Comparison of ENCODE assay signal across 10 cellular contexts in genomic region chr20:24872291-24873014, GRCh38.
DNase-seq lines count a peak whose midpoint lies in the region; ATAC-seq and TF ChIP-seq lines count a peak whose summit lies in the region.
"Had no signal": no experiment of that assay in that cellular context is flagged by ENCODE, and none has a peak within 500 bp of the region (broad histone marks: within the 10 kb centered on the region; RNA-seq: fewer than 3 reads in every experiment).

No MANE protein-coding gene starts in this region.

- H3K79me2 ChIP-seq in osteoblast (ENCODE audit: insufficient read depth, low read length), result no peaks in the 10 kb centered on the region

- no peaks in the 10 kb centered on the region for H3K36me3 ChIP-seq in osteoblast (ENCODE audit: insufficient read depth, low read length)

- H3K4me3 ChIP-seq in osteoblast (ENCODE audit: insufficient read depth, low read length), result no peak overlapping the region

- H4K20me1 ChIP-seq in osteoblast (ENCODE audit: insufficient read depth, low read length), result no peaks in the 10 kb centered on the region

- no peak overlapping the region for H2AFZ ChIP-seq in osteoblast (ENCODE audit: low read length)

- TF ChIP-seq CTCF in osteoblast (IDR thresholded peaks at IDR 0.05; ENCODE audit: extremely low read depth, low read depth, low read length), result no peak

- no peak overlapping the region for H3K27ac ChIP-seq in osteoblast (ENCODE audit: low read depth, low read length)

- H3K9me3 ChIP-seq in osteoblast (ENCODE audit: low read depth, low read length), result no peaks in the 10 kb centered on the region

- H3K4me2 ChIP-seq in osteoblast (ENCODE audit: insufficient read depth, low read length), result no peak overlapping the region

- no peaks in the 10 kb centered on the region for H3K4me1 ChIP-seq in osteoblast (ENCODE audit: insufficient read depth, low read length)

- DNase-seq in NCI-H146 (lab: John Stamatoyannopoulos, UW) (peak; percentile 74), osteoblast (ENCODE audit: insufficient read length, low spot score, missing footprints) (peak; percentile 58), AG08396 (ENCODE audit: low spot score) (no peak), DMS53 (lab: John Stamatoyannopoulos, UW) (no peak)
- DNase-seq in stimulated activated naive CD4-positive, alpha-beta T cell (lab: John Stamatoyannopoulos, UW), result no peak
- DNase-seq: activated effector memory CD4-positive, alpha-beta T cell treated with anti-CD3 and anti-CD28 coated beads, Interleukin-2, amount 50 U/mL, for 16 hours; immature natural killer cell had no signal

- ATAC-seq in GM18517 (IDR thresholded peaks at IDR 0.05; ENCODE audit: unreplicated experiment) (peak; percentile 44), GM21825 (IDR thresholded peaks at IDR 0.05; ENCODE audit: unreplicated experiment) (peak; percentile 50)
- ATAC-seq: activated CD4-positive, CD25-positive, alpha-beta regulatory T cell treated with anti-CD3 and anti-CD28 coated beads, Interleukin-2, amount 50 U/mL, for 24 hours had no signal

- peaks cover 20% of the 10 kb centered on the region for H3K27me3 ChIP-seq in osteoblast (ENCODE audit: insufficient read depth, low read length)

Comparison
In these comparisons a context has a peak if more than half of its experiments do, and no peak if none do; other contexts are left out.
1. DNase-seq: peak in NCI-H146 (single experiment) and osteoblast (single experiment); none in AG08396 (single experiment), stimulated activated naive CD4-positive, alpha-beta T cell (0 of 6) and DMS53 (single experiment).